Comparison of ENCODE assay signal across 31 cellular contexts in genomic region chr5:9249231-9249630, GRCh38.
"Had no signal": no experiment of that assay in that cellular context is flagged by ENCODE, and none has a peak within 500 bp of the region (broad histone marks: within the 10 kb centered on the region; RNA-seq: fewer than 3 reads in every experiment).

No MANE protein-coding gene starts in this region.

- H3K27ac ChIP-seq: brain microvascular endothelial cell, esophagus muscularis mucosa, gastroesophageal sphincter, heart right ventricle had no signal

- ATAC-seq: activated CD4-positive, alpha-beta T cell treated with anti-CD3 and anti-CD28 coated beads for 36 hours; activated CD8-positive, alpha-beta memory T cell treated with anti-CD3 and anti-CD28 coated beads, Interleukin-2, amount 10 ng/mL, durations not matched to agents 7 days and 5 days; activated CD8-positive, alpha-beta T cell treated with anti-CD3 and anti-CD28 coated beads, Interleukin-2, amount 10 ng/mL, durations not matched to agents 7 days and 5 days; activated naive CD4-positive, alpha-beta T cell treated with anti-CD3 and anti-CD28 coated beads, Interleukin-2, amount 50 U/mL, for 72 hours; effector memory CD8-positive, alpha-beta T cell; gastroesophageal sphincter; heart right ventricle had no signal

- H3K4me1 ChIP-seq: esophagus muscularis mucosa, gastroesophageal sphincter, heart right ventricle had no signal

- H3K9me3 Mint-ChIP-seq: activated CD4-positive, alpha-beta T cell treated with anti-CD3 and anti-CD28 coated beads, Interleukin-2, amount 10 ng/mL, durations not matched to agents 24 days and 14 days; activated naive CD4-positive, alpha-beta T cell treated with anti-CD3 and anti-CD28 coated beads, Interleukin-2, amount 10 ng/mL, durations not matched to agents 7 days and 5 days; activated T-helper 1 cell treated with anti-CD3 and anti-CD28 coated beads, Interleukin-12 subunit alpha, Interleukin-12 subunit beta, Interleukin-2, Interleukin-4 antibody, amounts not matched to agents 30 ng/mL and 10 ng/mL and 1 ng/mL, durations not matched to agents 14 hours and 24 hours and 36 hours had no signal

- H3K4me3 ChIP-seq: esophagus muscularis mucosa, gastroesophageal sphincter, heart right ventricle had no signal

- DNase-seq: activated CD4-positive, alpha-beta memory T cell treated with anti-CD3 and anti-CD28 coated beads for 36 hours; activated CD4-positive, alpha-beta T cell treated with anti-CD3 and anti-CD28 coated beads for 36 hours; activated CD4-positive, alpha-beta T cell treated with anti-CD3 and anti-CD28 coated beads, Interleukin-2, amount 10 ng/mL, durations not matched to agents 24 days and 14 days; activated CD4-positive, CD25-positive, alpha-beta regulatory T cell; activated CD4-positive, CD25-positive, alpha-beta regulatory T cell treated with anti-CD3 and anti-CD28 coated beads, Interleukin-2, amount 50 U/mL, for 72 hours; activated CD8-positive, alpha-beta memory T cell treated with anti-CD3 and anti-CD28 coated beads, Interleukin-2, amount 10 ng/mL, durations not matched to agents 7 days and 5 days; activated CD8-positive, alpha-beta memory T cell treated with anti-CD3 and anti-CD28 coated beads, Interleukin-2, amount 50 U/mL, for 4 hours; activated CD8-positive, alpha-beta T cell treated with anti-CD3 and anti-CD28 coated beads, Interleukin-2, amount 10 ng/mL, durations not matched to agents 7 days and 5 days; activated effector memory CD4-positive, alpha-beta T cell treated with anti-CD3 and anti-CD28 coated beads, Interleukin-2, amount 50 U/mL, for 16 hours; activated naive CD4-positive, alpha-beta T cell; activated naive CD4-positive, alpha-beta T cell treated with anti-CD3 and anti-CD28 coated beads, Interleukin-2, amount 10 ng/mL, durations not matched to agents 7 days and 5 days; activated naive CD8-positive, alpha-beta T cell treated with anti-CD3 and anti-CD28 coated beads, Interleukin-2, amount 10 ng/mL, durations not matched to agents 7 days and 5 days; activated T-cell treated with anti-CD3 and anti-CD28 coated beads, Interleukin-2, amount 50 U/mL, for 1 hour; activated T-cell treated with anti-CD3 and anti-CD28 coated beads, Interleukin-2, amount 50 U/mL, for 48 hours; amniotic stem cell; anterior cingulate cortex; brain microvascular endothelial cell; cortex of kidney; dermis blood vessel endothelial cell; effector CD4-positive, alpha-beta T cell; effector memory CD8-positive, alpha-beta T cell; erythroblast; foreskin melanocyte; heart right ventricle; T-helper 2 cell had no signal

- H3K9me3 ChIP-seq: esophagus muscularis mucosa, gastroesophageal sphincter, heart right ventricle had no signal

- H3K36me3 Mint-ChIP-seq: activated CD4-positive, alpha-beta memory T cell treated with anti-CD3 and anti-CD28 coated beads for 36 hours; activated CD8-positive, alpha-beta memory T cell treated with anti-CD3 and anti-CD28 coated beads, Interleukin-2, amount 10 ng/mL, durations not matched to agents 7 days and 5 days; activated naive CD4-positive, alpha-beta T cell treated with anti-CD3 and anti-CD28 coated beads, Interleukin-2, amount 10 ng/mL, durations not matched to agents 7 days and 5 days; activated naive CD4-positive, alpha-beta T cell treated with anti-CD3 and anti-CD28 coated beads, Interleukin-2, amount 50 U/mL, for 72 hours; activated naive CD8-positive, alpha-beta T cell treated with anti-CD3 and anti-CD28 coated beads, Interleukin-2, amount 10 ng/mL, durations not matched to agents 7 days and 5 days had no signal

- H3K36me3 ChIP-seq: brain microvascular endothelial cell, esophagus muscularis mucosa, gastroesophageal sphincter, heart right ventricle had no signal

- H3K27ac Mint-ChIP-seq: activated CD4-positive, alpha-beta memory T cell treated with anti-CD3 and anti-CD28 coated beads for 36 hours; activated CD4-positive, alpha-beta T cell treated with anti-CD3 and anti-CD28 coated beads for 36 hours; activated CD4-positive, alpha-beta T cell treated with anti-CD3 and anti-CD28 coated beads, Interleukin-2, amount 10 ng/mL, durations not matched to agents 24 days and 14 days; activated CD8-positive, alpha-beta memory T cell treated with anti-CD3 and anti-CD28 coated beads, Interleukin-2, amount 10 ng/mL, durations not matched to agents 7 days and 5 days; activated CD8-positive, alpha-beta T cell treated with anti-CD3 and anti-CD28 coated beads, Interleukin-2, amount 10 ng/mL, durations not matched to agents 7 days and 5 days; activated naive CD4-positive, alpha-beta T cell treated with anti-CD3 and anti-CD28 coated beads, Interleukin-2, amount 10 ng/mL, durations not matched to agents 7 days and 5 days; activated naive CD4-positive, alpha-beta T cell treated with anti-CD3 and anti-CD28 coated beads, Interleukin-2, amount 50 U/mL, for 72 hours; activated naive CD8-positive, alpha-beta T cell treated with anti-CD3 and anti-CD28 coated beads, Interleukin-2, amount 10 ng/mL, durations not matched to agents 7 days and 5 days; activated T-helper 1 cell treated with anti-CD3 and anti-CD28 coated beads, Interleukin-12 subunit alpha, Interleukin-12 subunit beta, Interleukin-2, Interleukin-4 antibody, amounts not matched to agents 30 ng/mL and 10 ng/mL and 1 ng/mL, durations not matched to agents 14 hours and 24 hours and 36 hours; activated T-helper 2 cell treated with anti-CD3 and anti-CD28 coated beads, Interferon-gamma antibody, Interleukin-2, Interleukin-4, amounts not matched to agents 10 μg/mL and 5 μg/mL and 100 μg/mL, durations not matched to agents 14 hours and 24 hours and 36 hours; effector memory CD8-positive, alpha-beta T cell had no signal

- H3K4me1 Mint-ChIP-seq: activated CD4-positive, alpha-beta T cell treated with anti-CD3 and anti-CD28 coated beads for 36 hours; activated CD4-positive, alpha-beta T cell treated with anti-CD3 and anti-CD28 coated beads, Interleukin-2, amount 10 ng/mL, durations not matched to agents 24 days and 14 days; activated CD8-positive, alpha-beta memory T cell treated with anti-CD3 and anti-CD28 coated beads, Interleukin-2, amount 10 ng/mL, durations not matched to agents 7 days and 5 days; activated naive CD4-positive, alpha-beta T cell treated with anti-CD3 and anti-CD28 coated beads, Interleukin-2, amount 10 ng/mL, durations not matched to agents 7 days and 5 days; activated naive CD8-positive, alpha-beta T cell treated with anti-CD3 and anti-CD28 coated beads, Interleukin-2, amount 10 ng/mL, durations not matched to agents 7 days and 5 days; central memory CD8-positive, alpha-beta T cell had no signal

- H3K4me3 Mint-ChIP-seq: activated CD4-positive, alpha-beta memory T cell treated with anti-CD3 and anti-CD28 coated beads for 36 hours; activated CD4-positive, alpha-beta T cell treated with anti-CD3 and anti-CD28 coated beads for 36 hours; activated CD4-positive, alpha-beta T cell treated with anti-CD3 and anti-CD28 coated beads, Interleukin-2, amount 10 ng/mL, durations not matched to agents 24 days and 14 days; activated CD8-positive, alpha-beta memory T cell treated with anti-CD3 and anti-CD28 coated beads, Interleukin-2, amount 10 ng/mL, durations not matched to agents 7 days and 5 days; activated CD8-positive, alpha-beta T cell treated with anti-CD3 and anti-CD28 coated beads, Interleukin-2, amount 10 ng/mL, durations not matched to agents 7 days and 5 days; activated naive CD4-positive, alpha-beta T cell treated with anti-CD3 and anti-CD28 coated beads, Interleukin-2, amount 10 ng/mL, durations not matched to agents 7 days and 5 days; activated naive CD8-positive, alpha-beta T cell treated with anti-CD3 and anti-CD28 coated beads, Interleukin-2, amount 10 ng/mL, durations not matched to agents 7 days and 5 days; activated T-helper 1 cell treated with anti-CD3 and anti-CD28 coated beads, Interleukin-12 subunit alpha, Interleukin-12 subunit beta, Interleukin-2, Interleukin-4 antibody, amounts not matched to agents 30 ng/mL and 10 ng/mL and 1 ng/mL, durations not matched to agents 14 hours and 24 hours and 36 hours; central memory CD8-positive, alpha-beta T cell; effector memory CD8-positive, alpha-beta T cell had no signal

- H3K27me3 ChIP-seq: brain microvascular endothelial cell, esophagus muscularis mucosa, gastroesophageal sphincter, heart right ventricle had no signal
